22 cellular contexts compared by ENCODE assay signal in the genomic region with DNA sequence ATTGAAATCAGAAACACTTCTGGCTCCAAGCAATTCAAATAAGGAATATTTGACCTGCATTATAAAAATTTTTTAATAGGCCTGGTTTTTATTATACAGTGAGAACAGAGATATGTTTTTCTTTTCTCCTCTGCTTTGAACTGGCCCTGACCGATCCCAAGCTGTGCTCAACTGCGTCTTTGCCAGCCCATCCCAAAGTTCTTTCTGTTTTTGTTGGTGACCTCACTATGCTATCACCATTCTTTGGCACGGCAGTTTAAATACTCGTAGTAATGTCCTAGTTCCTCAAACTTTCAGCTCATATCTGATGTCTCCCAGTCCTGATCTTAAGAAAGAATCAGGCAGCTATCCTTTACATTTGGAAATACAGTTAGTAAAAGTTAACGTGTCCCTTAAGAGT. TPM values are rescaled to one million over a fixed set of nuclear protein-coding genes. Genes with fewer than 3 reads are reported as not detected.
"Had no signal": no experiment of that assay in that cellular context is flagged by ENCODE, and none has a peak within 500 bp of the region (broad histone marks: within the 10 kb centered on the region; RNA-seq: fewer than 3 reads in every experiment).

No MANE protein-coding gene starts in this region.

- H3K9me3 ChIP-seq: esophagus muscularis mucosa, sigmoid colon, stomach, thoracic aorta, transverse colon had no signal

- H3K4me3 ChIP-seq: esophagus muscularis mucosa, hepatocyte, sigmoid colon, skin epidermis, stomach, thoracic aorta, transverse colon had no signal

- DNase-seq: effector memory CD8-positive, alpha-beta T cell; head of caudate nucleus; kidney glomerular epithelial cell; natural killer cell; posterior cingulate gyrus; sigmoid colon; stimulated activated CD4-positive, alpha-beta T cell treated with anti-CD3 and anti-CD28 coated beads, Interleukin-2, amount 100 ng/mL, for 24 hours; stimulated activated CD4-positive, alpha-beta T cell treated with anti-CD3 and anti-CD28 coated beads, Interleukin-4, amount 100 ng/mL, for 4 hours; stimulated activated naive B cell treated with anti-CD40 and anti-IgM and Interleukin-4, amounts not matched to agents 10 μg/mL and 1 μg/mL and 100 μg/mL, for 72 hours; stomach; substantia nigra; transverse colon had no signal

- H3K27ac ChIP-seq: epithelial cell of prostate, esophagus muscularis mucosa, hepatocyte, sigmoid colon, skin epidermis, stomach, thoracic aorta, transverse colon had no signal

- H3K27me3 ChIP-seq: esophagus muscularis mucosa, hepatocyte, sigmoid colon, stomach, transverse colon had no signal

- H3K4me1 ChIP-seq: esophagus muscularis mucosa, sigmoid colon, stomach, transverse colon had no signal

- H3K36me3 ChIP-seq: esophagus muscularis mucosa, sigmoid colon, stomach, thoracic aorta, transverse colon had no signal

- ATAC-seq: effector memory CD8-positive, alpha-beta T cell; left lobe of liver; natural killer cell; stimulated activated naive B cell treated with anti-CD40 and anti-IgM and Interleukin-4, amounts not matched to agents 10 μg/mL and 1 μg/mL and 100 μg/mL, for 72 hours had no signal

RNA-seq across cellular contexts. Expression of a gene that starts 42.3 kb away (rescaled TPM):
- total RNA-seq: hepatocyte, left lobe of liver, mucosa of gallbladder, myocyte, natural killer cell, osteocyte, pulmonary artery endothelial cell had no signal
- polyA plus RNA-seq: hepatocyte had no signal
